ENCODE assay signal across 31 cellular contexts in genomic region chr12:107007421-107007820, GRCh38.
"Had no signal": no experiment of that assay in that cellular context is flagged by ENCODE, and none has a peak within 500 bp of the region (broad histone marks: within the 10 kb centered on the region; RNA-seq: fewer than 3 reads in every experiment).

No MANE protein-coding gene starts in this region.

- H3K27ac ChIP-seq: adrenal gland, ascending aorta, breast epithelium, cardiac muscle cell, coronary artery, dorsolateral prefrontal cortex, esophagus muscularis mucosa, foreskin keratinocyte, gastrocnemius medialis, heart left ventricle, hepatocyte had no signal

- H3K27me3 ChIP-seq: adrenal gland, ascending aorta, breast epithelium, cardiac muscle cell, dorsolateral prefrontal cortex, esophagus muscularis mucosa, foreskin keratinocyte, gastrocnemius medialis, heart left ventricle, hepatocyte had no signal

- H3K9me3 ChIP-seq: adrenal gland, ascending aorta, breast epithelium, esophagus muscularis mucosa, gastrocnemius medialis had no signal

- H3K36me3 ChIP-seq: adrenal gland, ascending aorta, breast epithelium, cardiac muscle cell, esophagus muscularis mucosa, gastrocnemius medialis had no signal

- DNase-seq: activated CD4-positive, alpha-beta memory T cell treated with anti-CD3 and anti-CD28 coated beads for 36 hours; activated CD4-positive, alpha-beta T cell treated with anti-CD3 and anti-CD28 coated beads for 36 hours; activated CD4-positive, alpha-beta T cell treated with anti-CD3 and anti-CD28 coated beads, Interleukin-2, amount 10 ng/mL, durations not matched to agents 24 days and 14 days; activated CD4-positive, CD25-positive, alpha-beta regulatory T cell; activated CD4-positive, CD25-positive, alpha-beta regulatory T cell treated with anti-CD3 and anti-CD28 coated beads, Interleukin-2, amount 50 U/mL, for 72 hours; activated CD8-positive, alpha-beta memory T cell treated with anti-CD3 and anti-CD28 coated beads, Interleukin-2, amount 10 ng/mL, durations not matched to agents 7 days and 5 days; activated CD8-positive, alpha-beta memory T cell treated with anti-CD3 and anti-CD28 coated beads, Interleukin-2, amount 50 U/mL, for 4 hours; activated CD8-positive, alpha-beta T cell treated with anti-CD3 and anti-CD28 coated beads, Interleukin-2, amount 10 ng/mL, durations not matched to agents 7 days and 5 days; activated effector memory CD4-positive, alpha-beta T cell treated with anti-CD3 and anti-CD28 coated beads, Interleukin-2, amount 50 U/mL, for 16 hours; activated naive CD4-positive, alpha-beta T cell treated with anti-CD3 and anti-CD28 coated beads for 36 hours; activated naive CD8-positive, alpha-beta T cell treated with anti-CD3 and anti-CD28 coated beads for 36 hours; activated naive CD8-positive, alpha-beta T cell treated with anti-CD3 and anti-CD28 coated beads, Interleukin-2, amount 50 U/mL, for 24 hours; activated T-cell treated with anti-CD3 and anti-CD28 coated beads, Interleukin-2, amount 50 U/mL, for 1 hour; activated T-cell treated with anti-CD3 and anti-CD28 coated beads, Interleukin-2, amount 50 U/mL, for 48 hours; adrenal gland; central memory CD4-positive, alpha-beta T cell; cerebellar nuclear complex; dorsolateral prefrontal cortex; effector memory CD8-positive, alpha-beta T cell; erythroblast; foreskin keratinocyte; gastrocnemius medialis; glutamatergic neuron; heart left ventricle; T1000 had no signal

- H3K4me3 ChIP-seq: adrenal gland, ascending aorta, breast epithelium, cardiac muscle cell, coronary artery, dorsolateral prefrontal cortex, esophagus muscularis mucosa, gastrocnemius medialis, heart left ventricle, hepatocyte had no signal

- H3K4me1 ChIP-seq: adrenal gland, breast epithelium, foreskin keratinocyte, gastrocnemius medialis, heart left ventricle had no signal
